12 cellular contexts compared by ENCODE assay signal in genomic region chr5:14036947-14037346, GRCh38.
DNase-seq lines count a peak whose midpoint lies in the region; ATAC-seq and TF ChIP-seq lines count a peak whose summit lies in the region.
"Had no signal": no experiment of that assay in that cellular context is flagged by ENCODE, and none has a peak within 500 bp of the region (broad histone marks: within the 10 kb centered on the region; RNA-seq: fewer than 3 reads in every experiment).

No MANE protein-coding gene starts in this region.

- H3K27ac Mint-ChIP-seq in MCF 10A (ENCODE audit: low read depth, unreplicated experiment) (no peak overlapping the region), chondrocyte (ENCODE audit: unreplicated experiment) (peak overlapping the region; percentile 96)
- no peak overlapping the region for H3K27ac Mint-ChIP-seq in effector memory CD8-positive, alpha-beta T cell

- no peak overlapping the region for H3K9ac ChIP-seq in MM.1S (ENCODE audit: low read length)

- no peak for ATAC-seq in effector memory CD8-positive, alpha-beta T cell (replicated peaks)

- DNase-seq in MCF 10A (ENCODE audit: unreplicated experiment) (no peak), breast epithelium (ENCODE audit: low spot score in 2 of 2) (no peak), chondrocyte (ENCODE audit: low spot score) (no peak), left kidney (ENCODE audit: low read depth, low spot score) (peak; percentile 14), DMS79 (lab: John Stamatoyannopoulos, UW) (no peak), MM.1S (no peak), amygdala (lab: John Stamatoyannopoulos, UW) (no peak)
- DNase-seq in effector memory CD8-positive, alpha-beta T cell = no peak
- DNase-seq: activated CD4-positive, CD25-positive, alpha-beta regulatory T cell treated with anti-CD3 and anti-CD28 coated beads, Interleukin-2, amount 50 U/mL, for 72 hours; activated effector memory CD4-positive, alpha-beta T cell treated with Interleukin-2 at 50 U/mL for 16 hours; KG1; SIG-M5 had no signal

- no peak overlapping the region for H3K4me2 ChIP-seq in MM.1S (ENCODE audit: low read depth, low read length)

- H3F3A ChIP-seq in MM.1S (ENCODE audit: insufficient read depth, low read length) = no peaks in the 10 kb centered on the region

- BruUV-seq in MCF 10A (replicated peaks; lab: Mats Ljungman, UMichigan) = no TSS peak

- H3K4me1 ChIP-seq in breast epithelium (peaks cover 0 to 10% of the 10 kb centered on the region in 2 donors), MM.1S (ENCODE audit: low read length) (no peaks in the 10 kb centered on the region)

- H3K27me3 ChIP-seq in breast epithelium (no peaks in the 10 kb centered on the region), MM.1S (replicated peaks; ENCODE audit: insufficient read depth, low read length) (no peaks in the 10 kb centered on the region)

- TF ChIP-seq POLR2A in breast epithelium (IDR thresholded peaks at IDR 0.05) = no peak

- peaks cover 33% of the 10 kb centered on the region for H3K4me1 Mint-ChIP-seq in MCF 10A (ENCODE audit: insufficient read depth, unreplicated experiment)
- peaks cover 74% of the 10 kb centered on the region for H3K4me1 Mint-ChIP-seq in chondrocyte (ENCODE audit: low read depth)
- no peaks in the 10 kb centered on the region for H3K4me1 Mint-ChIP-seq in effector memory CD8-positive, alpha-beta T cell (ENCODE audit: low read depth in 2 of 2)

- no peaks in the 10 kb centered on the region for H3K79me2 ChIP-seq in MM.1S (ENCODE audit: low read length)

- H3K9me2 ChIP-seq in MM.1S (replicated peaks; ENCODE audit: insufficient read depth, low read length) = no peaks in the 10 kb centered on the region

- CTCF ChIA-PET in MCF 10A (lab: Yijun Ruan, JAX) = no interaction called here

- H3K36me3 Mint-ChIP-seq in MCF 10A (ENCODE audit: insufficient read depth, unreplicated experiment) = no peaks in the 10 kb centered on the region
- H3K36me3 Mint-ChIP-seq in chondrocyte (ENCODE audit: low read depth) = no peaks in the 10 kb centered on the region
- no peaks in the 10 kb centered on the region for H3K36me3 Mint-ChIP-seq in effector memory CD8-positive, alpha-beta T cell (ENCODE audit: insufficient read depth)

- H3K9me3 ChIP-seq in breast epithelium (no peaks in the 10 kb centered on the region), MM.1S (replicated peaks; ENCODE audit: insufficient read depth, low read length) (no peaks in the 10 kb centered on the region)

- intact Hi-C loops in MCF 10A (cut with micrococcal nuclease) (loop anchor here (2.0 to 5.0 kb wide), 2 partner anchors 26 to 105 kb away; partner anchors contain the start of gene TRIO), breast epithelium (cut with DNase I; ENCODE audit: low total_unique reads) (no loop called here)

- H3K4me3 ChIP-seq in breast epithelium (no peak overlapping the region), MM.1S (ENCODE audit: low read length) (no peak overlapping the region)

- no peaks in the 10 kb centered on the region for H3K27me3 Mint-ChIP-seq in MCF 10A (ENCODE audit: insufficient read depth, unreplicated experiment)
- H3K27me3 Mint-ChIP-seq in chondrocyte (ENCODE audit: low read depth) = no peaks in the 10 kb centered on the region
- peaks cover 15 to 16% of the 10 kb centered on the region in 2 donors for H3K27me3 Mint-ChIP-seq in effector memory CD8-positive, alpha-beta T cell

- TF ChIP-seq CTCF in MCF 10A (IDR thresholded peaks at IDR 0.05; ENCODE audit: unreplicated experiment) (no peak), breast epithelium (IDR thresholded peaks at IDR 0.05) (no peak), chondrocyte (IDR thresholded peaks at IDR 0.05) (no peak), MM.1S (IDR thresholded peaks at IDR 0.05; ENCODE audit: low read length) (no peak)

- no peaks in the 10 kb centered on the region for H3K9me3 Mint-ChIP-seq in MCF 10A (ENCODE audit: unreplicated experiment)
- H3K9me3 Mint-ChIP-seq in chondrocyte (ENCODE audit: low read depth) = no peaks in the 10 kb centered on the region
- H3K9me3 Mint-ChIP-seq in effector memory CD8-positive, alpha-beta T cell = peaks cover 0 to 8% of the 10 kb centered on the region in 2 donors

- H3K27ac ChIP-seq in breast epithelium (peak overlapping the region in 1 of 2 donors; percentile 37), MM.1S (ENCODE audit: low read length) (no peak overlapping the region)

- peak overlapping the region; percentile 30 for H3K4me3 Mint-ChIP-seq in MCF 10A (ENCODE audit: unreplicated experiment)
- H3K4me3 Mint-ChIP-seq in chondrocyte (ENCODE audit: unreplicated experiment) = no peak overlapping the region
- no peak overlapping the region for H3K4me3 Mint-ChIP-seq in effector memory CD8-positive, alpha-beta T cell

- H4K20me1 ChIP-seq in MM.1S (ENCODE audit: insufficient read depth, low read length) = no peaks in the 10 kb centered on the region

- POLR2A ChIA-PET in MCF 10A (lab: Yijun Ruan, JAX) = interaction anchor here (0.8 to 2.7 kb wide), 6 partner anchors 11 to 233 kb away, joined by 3 to 12 read pairs (median 4); no protein-coding TSS in a partner anchor

- no peak overlapping the region for H2AFZ ChIP-seq in MM.1S (ENCODE audit: low read length)

- H3K36me3 ChIP-seq in breast epithelium = no peaks in the 10 kb centered on the region
- no peaks in the 10 kb centered on the region for H3K36me3 ChIP-seq in MM.1S (replicated peaks; ENCODE audit: insufficient read depth, low read length)
